ENCODE assay signal across 2 cellular contexts in the genomic region with DNA sequence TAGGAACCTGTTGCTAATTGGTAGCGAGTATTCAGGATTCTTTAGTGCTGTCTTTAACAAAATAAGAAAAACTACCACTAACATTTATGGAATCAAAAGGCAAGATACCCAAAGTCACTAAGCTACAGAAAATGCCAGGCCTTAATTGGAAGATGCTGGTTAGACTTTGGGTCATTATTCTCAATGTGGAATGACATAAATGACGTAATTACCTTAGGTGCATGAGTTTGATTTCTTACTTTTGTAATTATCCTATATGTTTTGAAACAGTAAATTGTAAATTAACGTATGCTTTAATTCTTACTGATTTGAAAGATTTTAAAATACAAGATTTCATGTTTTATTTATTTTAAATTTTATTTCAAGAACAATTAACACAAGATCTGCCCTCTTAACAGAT.
TF ChIP-seq lines count a peak whose summit lies in the region.

No MANE protein-coding gene starts in this region.

TF ChIP-seq in HepG2, 621 proteins besides CTCF, POLR2A, EP300 and RAD21:
- TF ChIP-seq ATF7 (IDR thresholded peaks at IDR 0.05): peak; percentile 91
- no peak for TF ChIP-seq ATF7 (CRISPR knock-in tag; IDR thresholded peaks at IDR 0.05)
- TF ChIP-seq ZNF557 (CRISPR knock-in tag; IDR thresholded peaks at IDR 0.05): no peak

TF ChIP-seq in GM12878, 131 proteins besides CTCF, POLR2A, EP300 and RAD21:
- TF ChIP-seq, protein P1, sequence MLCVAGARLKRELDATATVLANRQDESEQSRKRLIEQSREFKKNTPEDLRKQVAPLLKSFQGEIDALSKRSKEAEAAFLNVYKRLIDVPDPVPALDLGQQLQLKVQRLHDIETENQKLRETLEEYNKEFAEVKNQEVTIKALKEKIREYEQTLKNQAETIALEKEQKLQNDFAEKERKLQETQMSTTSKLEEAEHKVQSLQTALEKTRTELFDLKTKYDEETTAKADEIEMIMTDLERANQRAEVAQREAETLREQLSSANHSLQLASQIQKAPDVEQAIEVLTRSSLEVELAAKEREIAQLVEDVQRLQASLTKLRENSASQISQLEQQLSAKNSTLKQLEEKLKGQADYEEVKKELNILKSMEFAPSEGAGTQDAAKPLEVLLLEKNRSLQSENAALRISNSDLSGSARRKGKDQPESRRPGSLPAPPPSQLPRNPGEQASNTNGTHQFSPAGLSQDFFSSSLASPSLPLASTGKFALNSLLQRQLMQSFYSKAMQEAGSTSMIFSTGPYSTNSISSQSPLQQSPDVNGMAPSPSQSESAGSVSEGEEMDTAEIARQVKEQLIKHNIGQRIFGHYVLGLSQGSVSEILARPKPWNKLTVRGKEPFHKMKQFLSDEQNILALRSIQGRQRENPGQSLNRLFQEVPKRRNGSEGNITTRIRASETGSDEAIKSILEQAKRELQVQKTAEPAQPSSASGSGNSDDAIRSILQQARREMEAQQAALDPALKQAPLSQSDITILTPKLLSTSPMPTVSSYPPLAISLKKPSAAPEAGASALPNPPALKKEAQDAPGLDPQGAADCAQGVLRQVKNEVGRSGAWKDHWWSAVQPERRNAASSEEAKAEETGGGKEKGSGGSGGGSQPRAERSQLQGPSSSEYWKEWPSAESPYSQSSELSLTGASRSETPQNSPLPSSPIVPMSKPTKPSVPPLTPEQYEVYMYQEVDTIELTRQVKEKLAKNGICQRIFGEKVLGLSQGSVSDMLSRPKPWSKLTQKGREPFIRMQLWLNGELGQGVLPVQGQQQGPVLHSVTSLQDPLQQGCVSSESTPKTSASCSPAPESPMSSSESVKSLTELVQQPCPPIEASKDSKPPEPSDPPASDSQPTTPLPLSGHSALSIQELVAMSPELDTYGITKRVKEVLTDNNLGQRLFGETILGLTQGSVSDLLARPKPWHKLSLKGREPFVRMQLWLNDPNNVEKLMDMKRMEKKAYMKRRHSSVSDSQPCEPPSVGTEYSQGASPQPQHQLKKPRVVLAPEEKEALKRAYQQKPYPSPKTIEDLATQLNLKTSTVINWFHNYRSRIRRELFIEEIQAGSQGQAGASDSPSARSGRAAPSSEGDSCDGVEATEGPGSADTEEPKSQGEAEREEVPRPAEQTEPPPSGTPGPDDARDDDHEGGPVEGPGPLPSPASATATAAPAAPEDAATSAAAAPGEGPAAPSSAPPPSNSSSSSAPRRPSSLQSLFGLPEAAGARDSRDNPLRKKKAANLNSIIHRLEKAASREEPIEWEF (IDR thresholded peaks at IDR 0.05; ENCODE audit: insufficient replicate concordance, low read depth, low read length): no peak
- TF ChIP-seq ATF7 (IDR thresholded peaks at IDR 0.05; ENCODE audit: low read depth): peak; percentile 27; the same call in 1 of the 2 replicates
- no peak for TF ChIP-seq RELA (IDR thresholded peaks at IDR 0.05; ENCODE audit: borderline replicate concordance, partially characterized antibody)
